22 cellular contexts compared by ENCODE assay signal in the genomic region with DNA sequence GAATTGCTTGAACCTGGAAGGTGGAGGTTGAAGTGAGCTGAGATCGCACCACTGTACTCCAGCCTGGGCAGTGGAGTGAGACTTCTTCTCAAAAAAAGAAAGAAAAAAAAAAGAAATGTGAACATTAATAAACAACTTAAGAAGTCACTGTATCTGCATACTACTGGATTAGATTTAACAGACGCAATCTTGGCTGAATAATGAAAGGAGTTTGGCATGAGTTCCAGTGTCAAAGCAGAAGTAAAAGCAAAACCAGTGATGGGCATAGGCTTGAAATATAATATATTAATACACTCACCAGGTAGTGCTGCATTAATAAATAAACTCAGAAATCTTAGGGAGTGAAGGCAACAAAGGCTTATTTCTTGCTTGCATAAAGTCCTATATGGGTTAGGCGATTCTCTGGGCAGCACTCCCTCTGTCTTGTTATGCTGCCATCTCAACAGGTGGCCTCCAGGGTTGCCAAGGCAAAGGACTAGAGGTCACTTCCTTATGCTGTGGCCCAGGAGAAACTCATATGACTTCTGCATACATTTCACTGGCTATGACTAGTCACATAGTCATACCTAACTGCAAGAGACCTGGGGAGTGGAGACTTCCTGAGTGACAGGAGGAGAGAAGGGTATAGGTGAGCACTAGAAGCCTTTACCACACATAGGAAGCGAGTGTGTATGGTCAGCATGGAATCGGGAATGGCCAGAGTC.
DNase-seq lines count a peak whose midpoint lies in the region; ATAC-seq and TF ChIP-seq lines count a peak whose summit lies in the region.
"Had no signal": no experiment of that assay in that cellular context is flagged by ENCODE, and none has a peak within 500 bp of the region (broad histone marks: within the 10 kb centered on the region; RNA-seq: fewer than 3 reads in every experiment).

No MANE protein-coding gene starts in this region.

- peak overlapping the region; percentile 47 for H3K4me2 ChIP-seq in PC-3 (ENCODE audit: low read length)

- in situ Hi-C loops in gastrocnemius medialis (cut with MboI; ENCODE audit: low sequenced_read_pairs in 4 of 4), result no loop called here

- H3K4me3 ChIP-seq in PC-3 (ENCODE audit: low read length), result no peak overlapping the region
- no peak overlapping the region for H3K4me3 ChIP-seq in gastrocnemius medialis
- H3K4me3 ChIP-seq: ascending aorta, HAP-1, K562, SJSA1 had no signal

- H3K79me2 ChIP-seq in PC-3 (ENCODE audit: low read length), result no peaks in the 10 kb centered on the region

- H2AFZ ChIP-seq in PC-3 (ENCODE audit: low read length), result no peak overlapping the region

- DNase-seq in DMS53 treated with DMSO at 0.1 percent for 48 hours (lab: John Stamatoyannopoulos, UW; ENCODE audit: unreplicated experiment), result peak; percentile 75
- peak; percentile 95 for DNase-seq in PC-3
- peak; percentile 96 for DNase-seq in epithelial cell of prostate (ENCODE audit: low read depth, low spot score)
- peak; percentile 78 to 83 for DNase-seq in gastrocnemius medialis
- no peak for DNase-seq in stimulated activated CD8-positive, alpha-beta memory T cell treated with anti-CD3 and anti-CD28 coated beads, Interleukin-4, amount 100 ng/mL, for 48 hours
- no peak for DNase-seq in NCI-H1105 (lab: John Stamatoyannopoulos, UW)
- DNase-seq in NCI-H2029 treated with DMSO at 0.1 percent for 48 hours (lab: John Stamatoyannopoulos, UW), result no peak
- DNase-seq: activated CD4-positive, alpha-beta T cell treated with anti-CD3 and anti-CD28 coated beads for 48 hours; CD4-positive, CD25-positive, alpha-beta regulatory T cell; effector CD4-positive, alpha-beta T cell; mesenchymal stem cell; naive thymus-derived CD4-positive, alpha-beta T cell; NCI-H1694 treated with DMSO at 0.1 percent for 48 hours; NCI-H2227 treated with DMSO at 0.1 percent for 48 hours; NCI-H774; OCI-M1; right cardiac atrium had no signal

- H3K27ac ChIP-seq in PC-3 (ENCODE audit: low read length) (peak overlapping the region; percentile 55), epithelial cell of prostate (peak overlapping the region; percentile 85), gastrocnemius medialis (peak overlapping the region; percentile 65 to 75 (median 68))
- H3K27ac ChIP-seq: ascending aorta, SJSA1 had no signal

- TF ChIP-seq CTCF in PC-3 (conservative IDR thresholded peaks at IDR 0.05; ENCODE audit: low read depth, low read length), result no peak; the same call in 1 of the 2 replicates
- TF ChIP-seq CTCF in gastrocnemius medialis (IDR thresholded peaks at IDR 0.05 in 4 of 5, conservative IDR thresholded peaks at IDR 0.05 in 1 of 5), result no peak

- H3F3A ChIP-seq in PC-3 (ENCODE audit: low read length, unreplicated experiment), result no peaks in the 10 kb centered on the region

- H3K9me3 ChIP-seq in PC-3 (ENCODE audit: low read length) (no peaks in the 10 kb centered on the region), gastrocnemius medialis (no peaks in the 10 kb centered on the region)
- H3K9me3 ChIP-seq: ascending aorta, HAP-1 had no signal

- H3K36me3 ChIP-seq in PC-3 (ENCODE audit: low read depth, low read length) (no peaks in the 10 kb centered on the region), gastrocnemius medialis (no peaks in the 10 kb centered on the region)
- H3K36me3 ChIP-seq: ascending aorta, HAP-1, SJSA1 had no signal

- intact Hi-C loops in PC-3 (cut with micrococcal nuclease) (loop anchor here (2.0 to 10.0 kb wide), 2 partner anchors 66 to 846 kb away; no protein-coding TSS in a partner anchor), gastrocnemius medialis (cut with DNase I; ENCODE audit: low total_unique reads) (no loop called here)

- ATAC-seq in PC-3 (peak; percentile 90), gastrocnemius medialis (peak; percentile 99), GM21367 (IDR thresholded peaks at IDR 0.05; ENCODE audit: unreplicated experiment) (no peak)
- ATAC-seq: K562; naive thymus-derived CD4-positive, alpha-beta T cell; right cardiac atrium had no signal

- H3K9ac ChIP-seq in PC-3 (ENCODE audit: low read length), result no peak overlapping the region

- H3K27me3 ChIP-seq in PC-3 (ENCODE audit: low read length) (no peaks in the 10 kb centered on the region; the same call in 1 of the 2 replicates), gastrocnemius medialis (no peaks in the 10 kb centered on the region)
- H3K27me3 ChIP-seq: ascending aorta had no signal

- CTCF ChIA-PET in PC-3 (lab: Charles Lee), result no interaction called here

- H4K20me1 ChIP-seq in PC-3 (ENCODE audit: low read length), result no peaks in the 10 kb centered on the region

- 0 out of 2 replicates have a peak, but pooled peaks cover 7% of the 10 kb centered on the region for H3K9me2 ChIP-seq in PC-3 (replicated peaks; ENCODE audit: low read length)

- H3K4me1 ChIP-seq in PC-3 (ENCODE audit: insufficient read depth, low read length) (peaks cover 49% of the 10 kb centered on the region), gastrocnemius medialis (peaks cover 5 to 18% of the 10 kb centered on the region in 2 donors)
- H3K4me1 ChIP-seq: ascending aorta, HAP-1, SJSA1 had no signal

- no peak for TF ChIP-seq POLR2A in gastrocnemius medialis (IDR thresholded peaks at IDR 0.05)

- BruUV-seq in PC-3 (replicated peaks; lab: Mats Ljungman, UMichigan), result no TSS peak

- POLR2A ChIA-PET in PC-3 (lab: Charles Lee; ENCODE audit: unreplicated experiment), result no interaction called here

Comparison
In these comparisons a context has a peak if more than half of its experiments do, and no peak if none do; other contexts are left out.
1. DNase-seq: peak in DMS53 treated with DMSO at 0.1 percent for 48 hours (single experiment), PC-3 (single experiment), epithelial cell of prostate (single experiment) and gastrocnemius medialis (2 of 2); none in stimulated activated CD8-positive, alpha-beta memory T cell treated with anti-CD3 and anti-CD28 coated beads, Interleukin-4, amount 100 ng/mL, for 48 hours (single experiment), NCI-H1105 (single experiment) and NCI-H2029 treated with DMSO at 0.1 percent for 48 hours (single experiment).
2. Peak in every context shown above with its lines, with median percentiles within 50 percentile points of each other: H3K27ac ChIP-seq.